Comparison of ENCODE assay signal across 19 cellular contexts in genomic region chr12:106771425-106771824, GRCh38.
"Had no signal": no experiment of that assay in that cellular context is flagged by ENCODE, and none has a peak within 500 bp of the region (broad histone marks: within the 10 kb centered on the region; RNA-seq: fewer than 3 reads in every experiment).

No MANE protein-coding gene starts in this region.

- H3K9me3 Mint-ChIP-seq: activated naive CD8-positive, alpha-beta T cell treated with anti-CD3 and anti-CD28 coated beads, Interleukin-2, amount 50 U/mL, for 24 hours; activated T-helper 17 cell treated with anti-CD3 and anti-CD28 coated beads, Interleukin-2, amount 50 U/mL, for 72 hours had no signal

- H3K27me3 ChIP-seq: hepatocyte had no signal

- H3K27me3 Mint-ChIP-seq: activated naive CD8-positive, alpha-beta T cell treated with anti-CD3 and anti-CD28 coated beads, Interleukin-2, amount 50 U/mL, for 24 hours; activated T-helper 17 cell treated with anti-CD3 and anti-CD28 coated beads, Interleukin-2, amount 50 U/mL, for 72 hours had no signal

- H3K4me3 ChIP-seq: hepatocyte, lung, skin epidermis had no signal

- ATAC-seq: activated naive CD8-positive, alpha-beta T cell treated with anti-CD3 and anti-CD28 coated beads, Interleukin-2, amount 50 U/mL, for 24 hours; activated T-helper 17 cell treated with anti-CD3 and anti-CD28 coated beads, Interleukin-2, amount 50 U/mL, for 72 hours; esophagus mucosa had no signal

- H2AFZ ChIP-seq: hepatocyte had no signal

- H3K27ac ChIP-seq: hepatocyte, skin epidermis had no signal

- DNase-seq: activated CD4-positive, alpha-beta T cell treated with anti-CD3 and anti-CD28 coated beads, Interleukin-2, amount 50 U/mL, for 48 hours; activated CD4-positive, CD25-positive, alpha-beta regulatory T cell treated with anti-CD3 and anti-CD28 coated beads, Interleukin-2, amount 50 U/mL, for 72 hours; activated naive CD4-positive, alpha-beta T cell treated with Interleukin-2 at 50 U/mL for 16 hours; activated naive CD8-positive, alpha-beta T cell treated with anti-CD3 and anti-CD28 coated beads, Interleukin-2, amount 50 U/mL, for 24 hours; kidney; midbrain; posterior cingulate gyrus; stimulated activated CD4-positive, alpha-beta T cell treated with anti-CD3 and anti-CD28 coated beads, Interleukin-4, amount 100 ng/mL, for 4 hours; stimulated activated CD8-positive, alpha-beta memory T cell treated with anti-CD3 and anti-CD28 coated beads, Interleukin-4, amount 100 ng/mL, for 48 hours; stimulated activated naive CD4-positive, alpha-beta T cell treated with Interleukin-2 at 50 U/mL for 16 hours; substantia nigra; T-helper 9 cell; trophoblast cell had no signal

- FAIRE-seq: astrocyte, kidney had no signal

- H3K4me2 ChIP-seq: hepatocyte had no signal

- H3K4me3 Mint-ChIP-seq: activated naive CD8-positive, alpha-beta T cell treated with anti-CD3 and anti-CD28 coated beads, Interleukin-2, amount 50 U/mL, for 24 hours; activated T-helper 17 cell treated with anti-CD3 and anti-CD28 coated beads, Interleukin-2, amount 50 U/mL, for 72 hours had no signal

- H3K27ac Mint-ChIP-seq: activated naive CD8-positive, alpha-beta T cell treated with anti-CD3 and anti-CD28 coated beads, Interleukin-2, amount 50 U/mL, for 24 hours; activated T-helper 17 cell treated with anti-CD3 and anti-CD28 coated beads, Interleukin-2, amount 50 U/mL, for 72 hours had no signal
